Comparison of ENCODE assay signal across 16 cellular contexts in genomic region chr1:5571861-5572401, GRCh38.
DNase-seq lines count a peak whose midpoint lies in the region; ATAC-seq and TF ChIP-seq lines count a peak whose summit lies in the region.
"Had no signal": no experiment of that assay in that cellular context is flagged by ENCODE, and none has a peak within 500 bp of the region (broad histone marks: within the 10 kb centered on the region; RNA-seq: fewer than 3 reads in every experiment).

No MANE protein-coding gene starts in this region.

- TF ChIP-seq CTCF in right atrium auricular region (IDR thresholded peaks at IDR 0.05) (no peak), left ventricle myocardium inferior (IDR thresholded peaks at IDR 0.05; ENCODE audit: borderline replicate concordance) (no peak), type B pancreatic cell (conservative IDR thresholded peaks at IDR 0.05) (no peak)

- H3K27ac ChIP-seq in right atrium auricular region (no peak overlapping the region), left ventricle myocardium inferior (replicated peaks) (no peak overlapping the region)
- H3K27ac ChIP-seq: BLaER1 treated with 17β-estradiol and CSF1 and Interleukin-3, amounts not matched to agents 10 nM and 100 nM had no signal

- H3K27me3 Mint-ChIP-seq in type B pancreatic cell: peaks cover 15% of the 10 kb centered on the region

- no peaks in the 10 kb centered on the region for H3K36me3 ChIP-seq in right atrium auricular region
- no peaks in the 10 kb centered on the region for H3K36me3 ChIP-seq in left ventricle myocardium inferior
- H3K36me3 ChIP-seq: BLaER1 treated with 17β-estradiol and CSF1 and Interleukin-3, amounts not matched to agents 10 nM and 100 nM had no signal

- H3K36me3 Mint-ChIP-seq in type B pancreatic cell: no peaks in the 10 kb centered on the region
- H3K36me3 Mint-ChIP-seq: CD8-positive, alpha-beta T cell had no signal

- peaks cover 0 to 11% of the 10 kb centered on the region in 2 donors for H3K9me3 ChIP-seq in right atrium auricular region
- H3K9me3 ChIP-seq in left ventricle myocardium inferior (replicated peaks): peaks cover 29% of the 10 kb centered on the region

- intact Hi-C loops in left ventricle myocardium inferior (cut with micrococcal nuclease): no loop called here

- H3K4me1 ChIP-seq in right atrium auricular region (no peaks in the 10 kb centered on the region), left ventricle myocardium inferior (no peaks in the 10 kb centered on the region)

- H3K27me3 ChIP-seq in right atrium auricular region: no peaks in the 10 kb centered on the region
- H3K27me3 ChIP-seq in left ventricle myocardium inferior (ENCODE audit: low read depth): peaks cover 30% of the 10 kb centered on the region
- H3K27me3 ChIP-seq: BLaER1 treated with 17β-estradiol and CSF1 and Interleukin-3, amounts not matched to agents 10 nM and 100 nM had no signal

- H3K9me3 Mint-ChIP-seq in type B pancreatic cell: no peaks in the 10 kb centered on the region

- H3K4me3 ChIP-seq in right atrium auricular region (no peak overlapping the region), left ventricle myocardium inferior (no peak overlapping the region)
- H3K4me3 ChIP-seq: BLaER1 treated with 17β-estradiol and CSF1 and Interleukin-3, amounts not matched to agents 10 nM and 100 nM had no signal

- H3K4me1 Mint-ChIP-seq in type B pancreatic cell (ENCODE audit: unreplicated experiment): peaks cover 4% of the 10 kb centered on the region
- H3K4me1 Mint-ChIP-seq: B cell had no signal

- H3K4me3 Mint-ChIP-seq in type B pancreatic cell: no peak overlapping the region
- H3K4me3 Mint-ChIP-seq: B cell; CD8-positive, alpha-beta T cell; HFFc6 had no signal

- H3K27ac Mint-ChIP-seq in type B pancreatic cell: no peak overlapping the region
- H3K27ac Mint-ChIP-seq: B cell; CD8-positive, alpha-beta T cell; HFFc6 had no signal

- ATAC-seq in HG03469 (IDR thresholded peaks at IDR 0.05; ENCODE audit: unreplicated experiment): no peak
- ATAC-seq: CD8-positive, alpha-beta T cell; HCT116 had no signal

- DNase-seq in right atrium auricular region (ENCODE audit: low spot score) (peak; percentile 21), left ventricle myocardium inferior (no peak), mesenteric fat pad (ENCODE audit: low spot score) (peak; percentile 83), type B pancreatic cell (ENCODE audit: extremely low spot score, unreplicated experiment) (peak; percentile 52), cerebellum (ENCODE audit: low spot score) (no peak)
- DNase-seq: Calu3; CD8-positive, alpha-beta T cell; DMS79 treated with DMSO at 0.1 percent for 48 hours; GF-D8; GOT3; H7; HFFc6 had no signal

Comparison
In these comparisons a context has a peak if more than half of its experiments do, and no peak if none do; other contexts are left out.
1. DNase-seq: peak in right atrium auricular region (single experiment), mesenteric fat pad (single experiment) and type B pancreatic cell (single experiment); none in left ventricle myocardium inferior (single experiment) and cerebellum (single experiment).